In the genomic region with DNA sequence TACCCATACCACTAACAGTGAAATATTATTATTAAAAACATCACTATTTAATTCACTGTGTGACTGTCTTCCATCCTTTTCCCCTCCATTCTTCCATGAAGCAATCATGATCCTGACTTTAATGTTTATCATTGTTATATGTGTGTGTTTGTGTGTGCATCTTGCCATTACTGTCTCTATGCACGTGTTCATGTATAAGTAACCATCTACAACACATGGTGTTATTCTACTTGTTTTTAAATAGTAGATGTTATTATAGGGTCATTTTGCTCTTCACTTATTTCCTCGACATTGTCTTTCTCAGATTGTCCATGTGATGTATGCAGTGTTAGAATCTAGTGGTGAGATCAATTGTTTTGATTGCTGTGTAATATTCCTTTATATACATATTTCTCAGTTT, we compare ENCODE assay signal across 36 cellular contexts.
"Had no signal": no experiment of that assay in that cellular context is flagged by ENCODE, and none has a peak within 500 bp of the region (broad histone marks: within the 10 kb centered on the region; RNA-seq: fewer than 3 reads in every experiment).

No MANE protein-coding gene starts in this region.

- H3K9me3 ChIP-seq: MG63 had no signal

- H3K9ac ChIP-seq: KMS-11 had no signal

- H3K27me3 ChIP-seq: MG63 had no signal

- H3K4me2 ChIP-seq: KMS-11 had no signal

- H3K4me3 ChIP-seq: MG63 had no signal

- H3K27ac ChIP-seq: KMS-11 had no signal

- DNase-seq: Karpas-422, Kasumi-1, KG1, MG63, MM.1S, MV-4-11, NCI-H1048, NCI-H1092, NCI-H1092 treated with DMSO at 0.1 percent for 48 hours, NCI-H1105, NCI-H1105 treated with DMSO at 0.1 percent for 48 hours, NCI-H1417, NCI-H1417 treated with DMSO at 0.1 percent for 48 hours, NCI-H1436, NCI-H1436 treated with DMSO at 0.1 percent for 48 hours, NCI-H146, NCI-H1694, NCI-H1694 treated with DMSO at 0.1 percent for 48 hours, NCI-H187, NCI-H1930, NCI-H2029, NCI-H2029 treated with DMSO at 0.1 percent for 48 hours, NCI-H2081, NCI-H2081 treated with DMSO at 0.1 percent for 48 hours, NCI-H2107, NCI-H2171, NCI-H2171 treated with DMSO at 0.1 percent for 48 hours, NCI-H2227 treated with DMSO at 0.1 percent for 48 hours, NCI-H226, NCI-H345, NCI-H446, NCI-H446 treated with DMSO at 0.1 percent for 48 hours, NCI-H510A, NCI-H510A treated with DMSO at 0.1 percent for 48 hours, NCI-H524 had no signal

- H3K36me3 ChIP-seq: MG63 had no signal
